8 cellular contexts compared by ENCODE assay signal in the genomic region with DNA sequence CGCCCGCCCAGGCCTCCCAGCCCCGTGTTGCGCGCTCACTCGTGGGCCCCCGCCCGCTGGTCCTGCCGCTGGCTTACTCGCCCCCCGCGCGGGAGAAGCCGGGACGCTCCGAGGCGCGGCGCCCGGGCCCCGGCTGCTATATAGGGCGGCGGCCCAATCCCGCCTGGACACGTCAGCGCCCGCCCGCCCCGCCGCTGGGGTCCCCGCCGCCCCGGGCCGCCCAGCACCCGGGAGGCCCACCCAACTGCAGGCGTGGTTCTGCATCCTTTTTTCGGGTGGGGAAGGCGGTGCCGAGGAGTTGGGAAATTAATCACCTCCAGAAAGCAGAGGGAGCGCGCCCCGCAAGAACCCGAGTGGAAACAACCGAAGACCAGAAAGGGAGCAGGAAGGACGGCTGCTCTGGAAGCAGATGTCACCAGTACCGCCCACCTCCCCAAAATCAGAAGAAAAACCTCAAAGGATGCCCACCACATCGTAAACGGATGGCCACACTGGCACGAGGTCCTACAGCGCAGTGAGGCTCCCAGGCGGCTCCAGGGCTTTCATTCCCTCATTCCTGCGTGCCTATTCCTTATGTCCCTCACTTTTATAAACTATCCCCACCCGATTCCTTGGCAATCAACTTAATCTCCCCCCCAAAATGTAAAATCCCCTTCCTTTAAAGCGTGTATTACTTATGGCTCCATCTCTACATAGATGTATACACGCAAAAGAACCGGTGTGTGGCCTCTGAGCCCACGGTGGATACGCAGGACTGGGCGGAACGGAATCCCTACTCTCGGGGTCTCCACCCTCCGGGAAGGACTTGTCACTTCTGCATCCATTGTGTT. TPM values are rescaled to one million over a fixed set of nuclear protein-coding genes. Genes with fewer than 3 reads are reported as not detected.
A peak's percentile ranks its signal among the peaks of the same experiment; 100 is the strongest.
DNase-seq lines count a peak whose midpoint lies in the region; ATAC-seq and TF ChIP-seq lines count a peak whose summit lies in the region.

No MANE protein-coding gene starts in this region.

- peak; percentile 63 for DNase-seq in NCI-H82 (lab: John Stamatoyannopoulos, UW)
- no peak for DNase-seq in NCI-H82 treated with DMSO at 0.1 percent for 48 hours (lab: John Stamatoyannopoulos, UW; ENCODE audit: unreplicated experiment)
- DNase-seq in SJSA1 (ENCODE audit: low read depth in 1 of 2, low spot score in 2 of 2) = peak; percentile 39 to 66
- peak; percentile 92 for DNase-seq in adipocyte (ENCODE audit: low read depth)
- DNase-seq in left cardiac atrium = peak; percentile 87
- DNase-seq in progenitor cell of endocrine pancreas (ENCODE audit: low spot score, unreplicated experiment) = peak; percentile 30
- peak in 1 of 2 donors; percentile 92 for DNase-seq in vagina (ENCODE audit: extremely low spot score in 2 of 2)

- TF ChIP-seq POLR2A in vagina (IDR thresholded peaks at IDR 0.05) = peak; percentile 16 to 32

- peaks cover 24% of the 10 kb centered on the region for H3K4me1 Mint-ChIP-seq in progenitor cell of endocrine pancreas (ENCODE audit: low read depth)

- H3K4me3 Mint-ChIP-seq in progenitor cell of endocrine pancreas (ENCODE audit: low read depth) = peak overlapping the region; percentile 69

- H3K27me3 ChIP-seq in SJSA1 (replicated peaks) = 0 out of 2 replicates have a peak, but pooled peaks cover 2% of the 10 kb centered on the region
- H3K27me3 ChIP-seq in adipocyte (replicated peaks; ENCODE audit: control insufficient read depth, insufficient read depth, low read length) = no peaks in the 10 kb centered on the region
- H3K27me3 ChIP-seq in vagina = no peaks in the 10 kb centered on the region

- H3K4me1 ChIP-seq in SJSA1 (replicated peaks) (peaks cover 30% of the 10 kb centered on the region), adipocyte (ENCODE audit: control insufficient read depth, insufficient read depth, low read length) (peaks cover 43% of the 10 kb centered on the region), vagina (peaks cover 44% of the 10 kb centered on the region)

- peaks cover 14% of the 10 kb centered on the region for H3K9me3 Mint-ChIP-seq in progenitor cell of endocrine pancreas (ENCODE audit: low read depth)

- intact Hi-C loops in left cardiac atrium (cut with DNase I) = no loop called here
- intact Hi-C loops in vagina (cut with DNase I) = loop anchor here (5.0 kb wide), 1 partner anchor 44 kb away; a partner anchor contains a TSS

- H3K9ac ChIP-seq in adipocyte (ENCODE audit: low read length) = peak overlapping the region; percentile 84

- ATAC-seq in HG03066 (IDR thresholded peaks at IDR 0.05; ENCODE audit: low read depth, unreplicated experiment) (peak; percentile 57), left cardiac atrium (peak; percentile 84 to 91)

- H3K4me3 ChIP-seq in SJSA1 (peak overlapping the region; percentile 97), adipocyte (ENCODE audit: low read length) (peak overlapping the region; percentile 78), vagina (peak overlapping the region; percentile 91 to 92)

- peaks cover 7% of the 10 kb centered on the region for H3K36me3 Mint-ChIP-seq in progenitor cell of endocrine pancreas (ENCODE audit: insufficient read depth)

- TF ChIP-seq CTCF in progenitor cell of endocrine pancreas (IDR thresholded peaks at IDR 0.05; ENCODE audit: unreplicated experiment) (no peak), vagina (IDR thresholded peaks at IDR 0.05) (no peak)

- H3K9me3 ChIP-seq in SJSA1 (replicated peaks) (no peaks in the 10 kb centered on the region), adipocyte (ENCODE audit: control insufficient read depth, low read length) (no peaks in the 10 kb centered on the region), vagina (no peaks in the 10 kb centered on the region)

- no peaks in the 10 kb centered on the region for H3K27me3 Mint-ChIP-seq in progenitor cell of endocrine pancreas

- H3K27ac ChIP-seq in SJSA1 (peak overlapping the region; percentile 81), vagina (peak overlapping the region; percentile 94)

- peak overlapping the region; percentile 67 for H3K27ac Mint-ChIP-seq in progenitor cell of endocrine pancreas

- H3K36me3 ChIP-seq in SJSA1 (peaks cover 38% of the 10 kb centered on the region), adipocyte (ENCODE audit: control insufficient read depth, insufficient read depth, low read length, severe bottlenecking) (peaks cover 4% of the 10 kb centered on the region), vagina (no peaks in the 10 kb centered on the region)

RNA-seq across cellular contexts. Expression of a gene that starts 42.5 kb away (rescaled TPM):
- total RNA-seq in SJSA1 (2014; rRNA removed; shearing (Covaris generic)) = 306 and 544 TPM in 2 replicates
- 100 to 1,000 TPM; 357 to 358 TPM for total RNA-seq in left cardiac atrium
- total RNA-seq in progenitor cell of endocrine pancreas = 388 and 399 TPM in 2 replicates
- 300 TPM for total RNA-seq in vagina

RNA-seq across cellular contexts. Expression of a gene that starts 42.8 kb away (rescaled TPM):
- 503 and 517 TPM in 2 replicates for total RNA-seq in SJSA1 (2014; rRNA removed; shearing (Covaris generic))
- 100 to 1,000 TPM; 194 to 328 TPM for total RNA-seq in left cardiac atrium
- 445 and 460 TPM in 2 replicates for total RNA-seq in progenitor cell of endocrine pancreas
- 198 TPM for total RNA-seq in vagina
